In the genomic region with DNA sequence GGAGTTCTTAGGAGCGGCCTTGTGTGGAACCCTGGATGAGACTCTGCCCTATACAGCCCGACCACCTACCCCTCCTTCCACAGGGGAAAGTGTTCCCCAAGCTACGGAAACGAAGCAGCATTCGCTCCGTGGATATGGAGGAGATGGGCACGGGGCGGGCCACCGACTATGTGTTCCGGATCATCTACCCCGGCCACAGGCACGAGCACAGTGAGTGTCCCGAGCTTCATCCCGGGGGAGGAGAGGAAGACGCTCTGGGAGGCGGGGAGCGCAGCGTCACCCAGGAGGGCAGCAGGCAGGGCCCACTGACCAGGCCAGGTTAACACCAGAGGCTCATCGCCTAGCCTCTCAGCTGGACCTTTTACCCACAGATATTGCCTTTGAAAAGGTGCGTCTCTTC, we compare ENCODE assay signal across 23 cellular contexts. TPM values are rescaled to one million over a fixed set of nuclear protein-coding genes. Genes with fewer than 3 reads are reported as not detected.
DNase-seq lines count a peak whose midpoint lies in the region; ATAC-seq and TF ChIP-seq lines count a peak whose summit lies in the region.
"Had no signal": no experiment of that assay in that cellular context is flagged by ENCODE, and none has a peak within 500 bp of the region (broad histone marks: within the 10 kb centered on the region; RNA-seq: fewer than 3 reads in every experiment).

No MANE protein-coding gene starts in this region.

- H4K5ac ChIP-seq in IMR-90 (ENCODE audit: low read depth, low read length) = no peak overlapping the region

- H3K14ac ChIP-seq in IMR-90 (replicated peaks; ENCODE audit: low read depth, low read length) (no peak overlapping the region), neuronal stem cell (ENCODE audit: low read length) (no peak overlapping the region)

- H3K27ac ChIP-seq in IMR-90 (ENCODE audit: insufficient read depth, low read length) = no peak overlapping the region
- H3K27ac ChIP-seq in RWPE2 (ENCODE audit: poor library complexity, severe bottlenecking) = no peak overlapping the region
- no peak overlapping the region for H3K27ac ChIP-seq in neuronal stem cell (replicated peaks; ENCODE audit: low read length)
- no peak overlapping the region for H3K27ac ChIP-seq in sigmoid colon
- H3K27ac ChIP-seq: A549; BLaER1 treated with 17β-estradiol and CSF1 and Interleukin-3, amounts not matched to agents 10 nM and 100 nM; GM23248 had no signal

- H3K9me1 ChIP-seq in IMR-90 (ENCODE audit: insufficient read depth, low read length) = peaks cover 4% of the 10 kb centered on the region; the same call in 1 of the 2 replicates

- H2BK5ac ChIP-seq in IMR-90 (ENCODE audit: low read depth, low read length, poor library complexity, severe bottlenecking) (no peak overlapping the region), neuronal stem cell (ENCODE audit: low read length) (no peak overlapping the region)

- no peak overlapping the region for H2BK12ac ChIP-seq in neuronal stem cell (ENCODE audit: low read length)

- H2AK9ac ChIP-seq in IMR-90 (replicated peaks; ENCODE audit: low read depth, low read length, poor library complexity) = peak overlapping the region; percentile 25

- ATAC-seq in IMR-90 (ENCODE audit: low read depth) = no peak
- ATAC-seq in RWPE2 (ENCODE audit: low read depth) = no peak
- ATAC-seq: A549; CD8-positive, alpha-beta T cell had no signal

- CTCF ChIA-PET in IMR-90 (lab: Yijun Ruan, JAX) = no interaction called here

- H3K9me3 ChIP-seq in IMR-90 (ENCODE audit: control insufficient read depth, insufficient read depth, low read length) (no peaks in the 10 kb centered on the region), RWPE2 (ENCODE audit: severe bottlenecking) (no peaks in the 10 kb centered on the region), neuronal stem cell (replicated peaks in 1 of 2; ENCODE audit: control insufficient read depth in 2 of 2, insufficient read depth in 1 of 2, low read depth in 1 of 2, low read length in 2 of 2) (peaks cover 0 to 4% of the 10 kb centered on the region in 2 donors), sigmoid colon (no peaks in the 10 kb centered on the region)
- H3K9me3 ChIP-seq: A549; BE2C; BLaER1 treated with 17β-estradiol and CSF1 and Interleukin-3, amounts not matched to agents 10 nM and 100 nM; Caco-2 had no signal

- H3K4ac ChIP-seq in IMR-90 (ENCODE audit: low read depth, low read length) (no peak overlapping the region), neuronal stem cell (ENCODE audit: low read length) (no peak overlapping the region)

- H3K4me3 Mint-ChIP-seq in CD14-positive monocyte = no peak overlapping the region
- H3K4me3 Mint-ChIP-seq: CD4-positive, CD25-positive, alpha-beta regulatory T cell; CD8-positive, alpha-beta T cell had no signal

- H2BK20ac ChIP-seq in IMR-90 (ENCODE audit: low read depth, low read length) = no peak overlapping the region

- no peak overlapping the region for H3K4me3 ChIP-seq in IMR-90 (ENCODE audit: insufficient read depth, low read depth, low read length)
- H3K4me3 ChIP-seq in RWPE2 (ENCODE audit: severe bottlenecking) = no peak overlapping the region
- H3K4me3 ChIP-seq in neuronal stem cell (ENCODE audit: low read length in 2 of 2) = no peak overlapping the region
- H3K4me3 ChIP-seq in sigmoid colon = no peak overlapping the region
- H3K4me3 ChIP-seq: A549; BLaER1 treated with 17β-estradiol and CSF1 and Interleukin-3, amounts not matched to agents 10 nM and 100 nM; GM23248 had no signal

- in situ Hi-C loops in IMR-90 (cut with MboI; ENCODE audit: low sequenced_read_pairs) (no loop called here), KBM-7 (cut with MboI; ENCODE audit: low pct_unique_long_range_greater_than_20kb, low sequenced_read_pairs) (no loop called here)

- no peak for TF ChIP-seq POLR2A in IMR-90 (IDR thresholded peaks at IDR 0.05; ENCODE audit: low read depth, low read length)
- TF ChIP-seq POLR2A in sigmoid colon (IDR thresholded peaks at IDR 0.05) = no peak

- H2AK5ac ChIP-seq in IMR-90 (ENCODE audit: low read depth, low read length) (no peak overlapping the region), neuronal stem cell (ENCODE audit: low read depth, low read length) (no peak overlapping the region)

- BruUV-seq in IMR-90 (replicated peaks; lab: Mats Ljungman, UMichigan) = no TSS peak

- no peak for TF ChIP-seq EP300 in sigmoid colon (IDR thresholded peaks at IDR 0.05)

- H4K8ac ChIP-seq in IMR-90 (ENCODE audit: low read depth in 2 of 2, low read length in 2 of 2) = no peak overlapping the region
- no peak overlapping the region for H4K8ac ChIP-seq in neuronal stem cell (ENCODE audit: low read depth, low read length)

- H3K23ac ChIP-seq in IMR-90 (ENCODE audit: low read depth, low read length) = no peak overlapping the region
- peak overlapping the region; percentile 25 for H3K23ac ChIP-seq in neuronal stem cell (ENCODE audit: low read depth, low read length, poor library complexity)

- TF ChIP-seq RAD21 in IMR-90 (IDR thresholded peaks at IDR 0.05; ENCODE audit: low read length) = no peak

- POLR2A ChIA-PET in IMR-90 (lab: Charles Lee; ENCODE audit: unreplicated experiment) = no interaction called here

- TF ChIP-seq CTCF in IMR-90 (conservative IDR thresholded peaks at IDR 0.05; ENCODE audit: low read depth, low read length) (no peak), RWPE2 (IDR thresholded peaks at IDR 0.05; ENCODE audit: poor library complexity, severe bottlenecking) (no peak), sigmoid colon (IDR thresholded peaks at IDR 0.05) (no peak), CD14-positive monocyte (IDR thresholded peaks at IDR 0.05) (no peak)

- dilution Hi-C loops in IMR-90 (cut with HindIII; ENCODE audit: low sequenced_read_pairs, unreplicated experiment) = no loop called here

- H3K56ac ChIP-seq in IMR-90 (ENCODE audit: extremely low read depth, insufficient read depth, low read length) = no peak overlapping the region

- H2AFZ ChIP-seq in IMR-90 (replicated peaks; ENCODE audit: low read length, poor library complexity) (no peak overlapping the region), neuronal stem cell (ENCODE audit: low read length) (no peak overlapping the region)
- H2AFZ ChIP-seq: GM23248 had no signal

- no peak overlapping the region for H3K4me2 ChIP-seq in IMR-90 (ENCODE audit: low read depth, low read length)
- no peak overlapping the region for H3K4me2 ChIP-seq in neuronal stem cell (ENCODE audit: insufficient read depth, low read length, poor library complexity, severe bottlenecking)
- H3K4me2 ChIP-seq: A549; BLaER1 treated with 17β-estradiol and CSF1 and Interleukin-3, amounts not matched to agents 10 nM and 100 nM had no signal

- H2BK120ac ChIP-seq in IMR-90 (ENCODE audit: low read depth, low read length) (no peak overlapping the region), neuronal stem cell (ENCODE audit: low read depth, low read length) (no peak overlapping the region)

- H3K27me3 ChIP-seq in IMR-90 (ENCODE audit: control insufficient read depth, insufficient read depth, low read length) = no peaks in the 10 kb centered on the region
- no peaks in the 10 kb centered on the region for H3K27me3 ChIP-seq in RWPE2 (ENCODE audit: insufficient read depth, poor library complexity, severe bottlenecking)
- no peaks in the 10 kb centered on the region for H3K27me3 ChIP-seq in neuronal stem cell (ENCODE audit: control insufficient read depth in 3 of 3, insufficient read depth in 3 of 3, low read depth in 1 of 3, low read length in 3 of 3)
- H3K27me3 ChIP-seq in sigmoid colon = no peaks in the 10 kb centered on the region
- H3K27me3 ChIP-seq: BE2C; BLaER1 treated with 17β-estradiol and CSF1 and Interleukin-3, amounts not matched to agents 10 nM and 100 nM had no signal

- peaks cover 12% of the 10 kb centered on the region for H3K4me1 Mint-ChIP-seq in CD14-positive monocyte
- H3K4me1 Mint-ChIP-seq: CD4-positive, CD25-positive, alpha-beta regulatory T cell had no signal

- no peaks in the 10 kb centered on the region for H3K4me1 ChIP-seq in IMR-90 (ENCODE audit: control insufficient read depth, insufficient read depth, low read length)
- peaks cover 4% of the 10 kb centered on the region for H3K4me1 ChIP-seq in RWPE2 (ENCODE audit: insufficient read depth, poor library complexity, severe bottlenecking)
- H3K4me1 ChIP-seq in neuronal stem cell (ENCODE audit: control insufficient read depth in 2 of 2, insufficient read depth in 1 of 2, low read depth in 1 of 2, low read length in 2 of 2) = peaks cover 2 to 9% of the 10 kb centered on the region in 2 donors
- peaks cover 0 to 41% (median 34%) of the 10 kb centered on the region in 4 donors for H3K4me1 ChIP-seq in sigmoid colon
- H3K4me1 ChIP-seq: BE2C, Caco-2 had no signal

- H3K27ac Mint-ChIP-seq in CD14-positive monocyte = peak overlapping the region in 1 of 7 donors; percentile 13
- H3K27ac Mint-ChIP-seq: CD4-positive, CD25-positive, alpha-beta regulatory T cell; CD8-positive, alpha-beta T cell had no signal

- H3K9me3 Mint-ChIP-seq in CD14-positive monocyte = no peaks in the 10 kb centered on the region
- H3K9me3 Mint-ChIP-seq: CD4-positive, CD25-positive, alpha-beta regulatory T cell; CD8-positive, alpha-beta T cell had no signal

- DNase-seq in IMR-90 (no peak), RWPE2 (ENCODE audit: low spot score) (peak; percentile 59), neuronal stem cell (ENCODE audit: low spot score) (no peak), sigmoid colon (peak; percentile 58), KBM-7 (no peak), D341Med (ENCODE audit: low spot score) (no peak), CD14-positive monocyte (ENCODE audit: low spot score) (no peak)
- DNase-seq: 8988T; ACHN; AML-193; BE2C; Caco-2; CD4-positive, CD25-positive, alpha-beta regulatory T cell; CD8-positive, alpha-beta T cell; DMS 273 treated with DMSO at 0.1 percent for 48 hours; DMS79; EL; GDM1; GM23248; H7; HCEC 1CT had no signal

- WGBS in IMR-90 (ENCODE audit: extremely low coverage in 2 of 2, insufficient read length in 1 of 2), 2 experiments = 92% methylated on average over 12 of the region's 20 CpGs; no CpG with 5 or more reads in 1 of the 2 experiments
- no CpG with 5 or more reads among the region's 20 CpGs for WGBS in neuronal stem cell (ENCODE audit: extremely low coverage in 2 of 2, insufficient read length in 2 of 2, insufficient replicate concordance in 1 of 2), 2 donors
- 94 to 95% methylated on average over 20 of the region's 20 CpGs for WGBS in sigmoid colon, 2 donors

- intact Hi-C loops in IMR-90 (cut with micrococcal nuclease) (no loop called here), sigmoid colon (cut with DNase I) (loop anchor here (10.0 kb wide), 1 partner anchor 50 kb away; no protein-coding TSS in a partner anchor), CD14-positive monocyte (cut with micrococcal nuclease) (no loop called here)

- H4K91ac ChIP-seq in IMR-90 (ENCODE audit: insufficient read depth, low read depth, low read length) (no peak overlapping the region), neuronal stem cell (ENCODE audit: low read depth, low read length, poor library complexity) (no peak overlapping the region)

- peaks cover 11% of the 10 kb centered on the region for H4K20me1 ChIP-seq in IMR-90 (ENCODE audit: insufficient read depth, low read length)

- H3K79me1 ChIP-seq in IMR-90 (ENCODE audit: low read depth in 1 of 2, low read length in 2 of 2) = peaks cover 0 to 8% of the 10 kb centered on the region in 2 experiments; a peak in 1 of 4 replicates
- H3K79me1 ChIP-seq in neuronal stem cell (ENCODE audit: low read depth, low read length) = peaks cover 2% of the 10 kb centered on the region

- H3K18ac ChIP-seq in IMR-90 (ENCODE audit: low read depth, low read length) = no peak overlapping the region
- H3K18ac ChIP-seq in neuronal stem cell (ENCODE audit: low read length) = no peak overlapping the region

- peaks cover 0 to 2% (median 1%) of the 10 kb centered on the region in 3 donors for H3K27me3 Mint-ChIP-seq in CD14-positive monocyte (ENCODE audit: low read depth in 3 of 3)
- H3K27me3 Mint-ChIP-seq: CD4-positive, CD25-positive, alpha-beta regulatory T cell had no signal

- H3K9ac ChIP-seq in IMR-90 (ENCODE audit: low read depth, low read length) = no peak overlapping the region
- H3K9ac ChIP-seq in neuronal stem cell (ENCODE audit: low read depth, low read length, poor library complexity) = no peak overlapping the region
- H3K9ac ChIP-seq: BLaER1 treated with 17β-estradiol and CSF1 and Interleukin-3, amounts not matched to agents 10 nM and 100 nM; GM23248 had no signal

- H3K36me3 Mint-ChIP-seq in CD14-positive monocyte = peaks cover 33 to 46% of the 10 kb centered on the region in 2 donors

- H3K36me3 ChIP-seq in IMR-90 (ENCODE audit: control insufficient read depth, insufficient read depth, low read length) (peaks cover 44% of the 10 kb centered on the region), RWPE2 (ENCODE audit: low read depth) (peaks cover 4% of the 10 kb centered on the region; the same call in 1 of the 2 replicates), neuronal stem cell (replicated peaks in 1 of 2; ENCODE audit: control insufficient read depth in 2 of 2, insufficient read depth in 2 of 2, low read length in 2 of 2) (peaks cover 43 to 52% of the 10 kb centered on the region in 2 donors), sigmoid colon (peaks cover 3 to 35% (median 5%) of the 10 kb centered on the region in 4 donors)
- H3K36me3 ChIP-seq: BE2C had no signal

- H2BK15ac ChIP-seq in IMR-90 (ENCODE audit: low read depth, low read length) (no peak overlapping the region), neuronal stem cell (ENCODE audit: low read length) (no peak overlapping the region)

RNA-seq across cellular contexts. Expression of gene SGSM2, which starts 27.8 kb away (rescaled TPM):
- total RNA-seq in IMR-90 (2012; rRNA removed) (12.2 and 13.6 TPM in 2 replicates), sigmoid colon (10 to 100 TPM; 25.5 to 79.8 (median 54.9) TPM)
- polyA plus RNA-seq in IMR-90 (2012; rRNA removed) (79.6 and 81.2 TPM in 2 replicates), sigmoid colon (10 to 100 TPM in 2 of 3 donors, 1 to 10 TPM in 1; 6.2 to 43.9 (median 12.0) TPM), CD14-positive monocyte (1 to 10 TPM; 3.0 to 3.5 TPM)
- polyA plus RNA-seq in IMR-90 (2012; cell fraction: cytosol; rRNA removed) = 30.9 and 35.6 TPM in 2 replicates
- 390 and 704 TPM in 2 replicates for polyA plus RNA-seq in IMR-90 (2012; cell fraction: nucleus; rRNA removed; ENCODE audit: low replicate concordance)
- polyA plus RNA-seq in neuronal stem cell (2013, experiment 1 of 2) = 69.6 TPM
- polyA plus RNA-seq in neuronal stem cell (2013, experiment 2 of 2) = 67.4 TPM

RNA-seq across cellular contexts. Expression of gene TSR1, which starts 28.9 kb away (rescaled TPM):
- total RNA-seq in IMR-90 (2012; rRNA removed) = 72.6 and 79.2 TPM in 2 replicates
- 21.0 and 22.6 TPM in 2 replicates for polyA plus RNA-seq in IMR-90 (2012; rRNA removed)
- polyA plus RNA-seq in IMR-90 (2012; cell fraction: cytosol; rRNA removed) = 7.4 and 11.3 TPM in 2 replicates
- 17.2 and 31.2 TPM in 2 replicates for polyA plus RNA-seq in IMR-90 (2012; cell fraction: nucleus; rRNA removed; ENCODE audit: low replicate concordance)
- 13.1 TPM for polyA plus RNA-seq in neuronal stem cell (2013, experiment 1 of 2)
- polyA plus RNA-seq in neuronal stem cell (2013, experiment 2 of 2) = 13.0 TPM
- 10 to 100 TPM; 21.9 to 56.3 (median 38.0) TPM for total RNA-seq in sigmoid colon
- 10 to 100 TPM in 1 of 3 donors, 1 to 10 TPM in 2; 6.7 to 16.6 (median 9.0) TPM for polyA plus RNA-seq in sigmoid colon
- polyA plus RNA-seq in CD14-positive monocyte = 1 to 10 TPM; 8.1 to 9.3 TPM

RNA-seq across cellular contexts. Expression of gene MNT, which starts 35.7 kb away (rescaled TPM):
- total RNA-seq in IMR-90 (2012; rRNA removed) (1.4 and 1.9 TPM in 2 replicates), sigmoid colon (10 to 100 TPM in 2 of 4 donors, 1 to 10 TPM in 2; 7.1 to 19.9 (median 11.6) TPM)
- polyA plus RNA-seq in IMR-90 (2012; rRNA removed) (8.3 and 9.4 TPM in 2 replicates), sigmoid colon (10 to 100 TPM in 1 of 3 donors, 1 to 10 TPM in 2; 2.1 to 24.1 (median 3.0) TPM), CD14-positive monocyte (1 to 10 TPM in 1 of 2 donors, under 1 TPM in 1; 0.28 to 1.3 TPM)
- polyA plus RNA-seq in IMR-90 (2012; cell fraction: cytosol; rRNA removed) = 7.6 and 9.5 TPM in 2 replicates
- 48.6 and 60.0 TPM in 2 replicates for polyA plus RNA-seq in IMR-90 (2012; cell fraction: nucleus; rRNA removed; ENCODE audit: low replicate concordance)
- 14.3 TPM for polyA plus RNA-seq in neuronal stem cell (2013, experiment 1 of 2)
- polyA plus RNA-seq in neuronal stem cell (2013, experiment 2 of 2) = 15.1 TPM

Comparison
In these comparisons a context has a peak if more than half of its experiments do, and no peak if none do; other contexts are left out.
1. DNase-seq: peak in RWPE2 (single experiment) and sigmoid colon (single experiment); none in IMR-90 (single experiment), neuronal stem cell (single experiment), KBM-7 (single experiment), D341Med (single experiment) and CD14-positive monocyte (single experiment).